Comparison of ENCODE assay signal across 17 cellular contexts in the genomic region with DNA sequence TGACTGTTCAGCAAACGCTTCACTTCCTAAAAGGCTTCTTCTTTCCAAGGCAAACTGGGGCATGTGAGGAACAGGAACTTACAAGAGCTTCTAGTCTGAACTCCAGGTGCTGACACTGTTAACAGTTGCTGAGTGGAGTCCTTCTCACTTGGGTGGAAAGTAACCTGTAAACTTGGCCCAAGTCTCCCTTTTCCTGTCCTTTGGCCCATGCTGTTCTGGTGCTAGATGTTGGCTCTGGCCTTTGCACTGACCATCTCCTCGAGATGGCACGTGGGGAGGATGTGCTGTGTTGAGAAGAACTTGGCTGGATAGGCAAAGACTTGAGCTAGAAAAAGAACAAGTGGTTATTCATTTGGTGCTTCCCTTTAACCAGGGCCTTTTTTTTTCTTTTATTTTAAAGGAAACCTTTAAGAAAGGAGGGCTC. TPM values are rescaled to one million over a fixed set of nuclear protein-coding genes. Genes with fewer than 3 reads are reported as not detected.
DNase-seq lines count a peak whose midpoint lies in the region; ATAC-seq and TF ChIP-seq lines count a peak whose summit lies in the region.
"Had no signal": no experiment of that assay in that cellular context is flagged by ENCODE, and none has a peak within 500 bp of the region (broad histone marks: within the 10 kb centered on the region; RNA-seq: fewer than 3 reads in every experiment).

No MANE protein-coding gene starts in this region.

- TF ChIP-seq EP300 in esophagus muscularis mucosa (IDR thresholded peaks at IDR 0.05): no peak
- no peak for TF ChIP-seq EP300 in SK-N-SH (IDR thresholded peaks at IDR 0.05; ENCODE audit: borderline replicate concordance in 1 of 2, low read depth in 1 of 2, low read length in 1 of 2)

- 78% methylated on average over 3 of the region's 3 CpGs for WGBS in esophagus muscularis mucosa
- WGBS in SK-N-SH (ENCODE audit: low lambda C conversion rate): 100% methylated on average over 3 of the region's 3 CpGs

- CTCF ChIA-PET in activated CD8-positive, alpha-beta memory T cell treated with anti-CD3 and anti-CD28 coated beads, Interleukin-2, amount 10 ng/mL, durations not matched to agents 7 days and 5 days (lab: Charles Lee): interaction anchor here (1.0 to 1.3 kb wide), 2 partner anchors 20 to 99 kb away, joined by 3 to 4 read pairs; no protein-coding TSS in a partner anchor
- CTCF ChIA-PET in SK-N-SH (lab: Yijun Ruan, JAX): no interaction called here

- no peak overlapping the region for H3K4me2 ChIP-seq in SK-N-SH

- no peak overlapping the region for H3K4me3 Mint-ChIP-seq in activated CD8-positive, alpha-beta memory T cell treated with anti-CD3 and anti-CD28 coated beads, Interleukin-2, amount 10 ng/mL, durations not matched to agents 7 days and 5 days

- H3K9ac ChIP-seq in SK-N-SH: no peak overlapping the region

- no peak for DNase-seq in activated CD8-positive, alpha-beta memory T cell treated with anti-CD3 and anti-CD28 coated beads, Interleukin-2, amount 10 ng/mL, durations not matched to agents 7 days and 5 days
- no peak for DNase-seq in activated CD8-positive, alpha-beta memory T cell treated with anti-CD3 and anti-CD28 coated beads, Interleukin-2, amount 50 U/mL, for 4 hours
- DNase-seq in SKM-1 (lab: John Stamatoyannopoulos, UW; ENCODE audit: unreplicated experiment): peak; percentile 44
- no peak for DNase-seq in Right ventricle myocardium superior
- peak; percentile 61 for DNase-seq in superior temporal gyrus (ENCODE audit: extremely low spot score)
- DNase-seq in esophagus muscularis mucosa (ENCODE audit: extremely low spot score): no peak
- no peak for DNase-seq in NCI-H1436 treated with DMSO at 0.1 percent for 48 hours (lab: John Stamatoyannopoulos, UW)
- no peak for DNase-seq in SK-N-SH
- DNase-seq: activated CD4-positive, alpha-beta T cell treated with anti-CD3 and anti-CD28 coated beads for 4 hours; activated naive CD4-positive, alpha-beta T cell treated with anti-CD3 and anti-CD28 coated beads, Interleukin-2, amount 50 U/mL, for 16 hours; DMS53; erythroblast; hippocampal formation; KG1; lower lobe of right lung; NCI-H2029; NCI-H774 had no signal

- peaks cover 93% of the 10 kb centered on the region for H3K79me2 ChIP-seq in SK-N-SH (ENCODE audit: insufficient read depth)

- intact Hi-C loops in Right ventricle myocardium superior (cut with DNase I) (no loop called here), esophagus muscularis mucosa (cut with DNase I) (no loop called here)

- peaks cover 64% of the 10 kb centered on the region for H3K4me1 Mint-ChIP-seq in activated CD8-positive, alpha-beta memory T cell treated with anti-CD3 and anti-CD28 coated beads, Interleukin-2, amount 10 ng/mL, durations not matched to agents 7 days and 5 days

- H3K27me3 Mint-ChIP-seq in activated CD8-positive, alpha-beta memory T cell treated with anti-CD3 and anti-CD28 coated beads, Interleukin-2, amount 10 ng/mL, durations not matched to agents 7 days and 5 days: no peaks in the 10 kb centered on the region

- POLR2A ChIA-PET in SK-N-SH (lab: Yijun Ruan, JAX): no interaction called here

- H3F3A ChIP-seq in SK-N-SH (replicated peaks; ENCODE audit: insufficient read depth): peaks cover 5% of the 10 kb centered on the region

- H4K20me1 ChIP-seq in SK-N-SH (ENCODE audit: insufficient read depth): peaks cover 33% of the 10 kb centered on the region

- TF ChIP-seq POLR2A in esophagus muscularis mucosa (IDR thresholded peaks at IDR 0.05; ENCODE audit: low read depth): no peak

- no peaks in the 10 kb centered on the region for H3K9me3 Mint-ChIP-seq in activated CD8-positive, alpha-beta memory T cell treated with anti-CD3 and anti-CD28 coated beads, Interleukin-2, amount 10 ng/mL, durations not matched to agents 7 days and 5 days (ENCODE audit: low read depth)

- TF ChIP-seq RAD21 in SK-N-SH (IDR thresholded peaks at IDR 0.05; ENCODE audit: low read length): no peak

- H3K27me3 ChIP-seq in esophagus muscularis mucosa (no peaks in the 10 kb centered on the region), SK-N-SH (ENCODE audit: insufficient read depth) (no peaks in the 10 kb centered on the region)

- ATAC-seq in activated CD8-positive, alpha-beta memory T cell treated with anti-CD3 and anti-CD28 coated beads, Interleukin-2, amount 10 ng/mL, durations not matched to agents 7 days and 5 days: peak; percentile 26
- ATAC-seq in Right ventricle myocardium superior (ENCODE audit: poor library complexity): peak; percentile 32

- no peaks in the 10 kb centered on the region for H3K9me3 ChIP-seq in esophagus muscularis mucosa
- no peaks in the 10 kb centered on the region for H3K9me3 ChIP-seq in SK-N-SH
- H3K9me3 ChIP-seq: lower lobe of right lung had no signal

- H3K4me1 ChIP-seq in esophagus muscularis mucosa: peaks cover 11 to 47% (median 25%) of the 10 kb centered on the region in 4 donors
- peaks cover 11 to 35% of the 10 kb centered on the region in 2 experiments; a peak in 3 of 4 replicates for H3K4me1 ChIP-seq in SK-N-SH (ENCODE audit: control insufficient read depth in 1 of 2, insufficient read depth in 2 of 2, low read depth in 1 of 2, low read length in 1 of 2)

- no peak overlapping the region for H3K4me3 ChIP-seq in esophagus muscularis mucosa
- no peak overlapping the region for H3K4me3 ChIP-seq in SK-N-SH (ENCODE audit: low read depth in 2 of 2, low read length in 1 of 2)
- H3K4me3 ChIP-seq: lower lobe of right lung had no signal

- H3K9me2 ChIP-seq in SK-N-SH: no peaks in the 10 kb centered on the region

- TF ChIP-seq CTCF in esophagus muscularis mucosa (IDR thresholded peaks at IDR 0.05) (no peak), SK-N-SH (IDR thresholded peaks at IDR 0.05) (no peak)

- H3K36me3 Mint-ChIP-seq in activated CD8-positive, alpha-beta memory T cell treated with anti-CD3 and anti-CD28 coated beads, Interleukin-2, amount 10 ng/mL, durations not matched to agents 7 days and 5 days: peaks cover 46% of the 10 kb centered on the region

- H3K27ac ChIP-seq in esophagus muscularis mucosa (replicated peaks in 1 of 4) (peak overlapping the region in 1 of 4 donors; percentile 63), SK-N-SH (ENCODE audit: low read depth in 2 of 2, low read length in 1 of 2) (no peak overlapping the region)

- H2AFZ ChIP-seq in SK-N-SH (ENCODE audit: low read depth): no peak overlapping the region

- H3K36me3 ChIP-seq in esophagus muscularis mucosa: no peaks in the 10 kb centered on the region
- no peaks in the 10 kb centered on the region for H3K36me3 ChIP-seq in SK-N-SH (replicated peaks in 1 of 2; ENCODE audit: control insufficient read depth in 1 of 2, insufficient read depth in 2 of 2, low read length in 1 of 2)
- H3K36me3 ChIP-seq: lower lobe of right lung had no signal

- peak overlapping the region; percentile 47 for H3K27ac Mint-ChIP-seq in activated CD8-positive, alpha-beta memory T cell treated with anti-CD3 and anti-CD28 coated beads, Interleukin-2, amount 10 ng/mL, durations not matched to agents 7 days and 5 days

TF ChIP-seq in SK-N-SH, 30 proteins besides CTCF, POLR2A, EP300 and RAD21 (continues in another document):
- TF ChIP-seq, protein P1, sequence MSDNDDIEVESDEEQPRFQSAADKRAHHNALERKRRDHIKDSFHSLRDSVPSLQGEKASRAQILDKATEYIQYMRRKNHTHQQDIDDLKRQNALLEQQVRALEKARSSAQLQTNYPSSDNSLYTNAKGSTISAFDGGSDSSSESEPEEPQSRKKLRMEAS (IDR thresholded peaks at IDR 0.05; ENCODE audit: low read depth): no peak
- no peak for TF ChIP-seq NRF1 (IDR thresholded peaks at IDR 0.05; ENCODE audit: low read depth, low read length)
- no peak for TF ChIP-seq SIN3A (IDR thresholded peaks at IDR 0.05; ENCODE audit: borderline replicate concordance, low read depth, low read length)
- no peak for TF ChIP-seq GABPA (IDR thresholded peaks at IDR 0.05; ENCODE audit: low read depth)
- TF ChIP-seq SMC3 (IDR thresholded peaks at IDR 0.05; ENCODE audit: low read depth, low read length): no peak
- TF ChIP-seq JUND (IDR thresholded peaks at IDR 0.05): no peak
- TF ChIP-seq, protein P2, sequence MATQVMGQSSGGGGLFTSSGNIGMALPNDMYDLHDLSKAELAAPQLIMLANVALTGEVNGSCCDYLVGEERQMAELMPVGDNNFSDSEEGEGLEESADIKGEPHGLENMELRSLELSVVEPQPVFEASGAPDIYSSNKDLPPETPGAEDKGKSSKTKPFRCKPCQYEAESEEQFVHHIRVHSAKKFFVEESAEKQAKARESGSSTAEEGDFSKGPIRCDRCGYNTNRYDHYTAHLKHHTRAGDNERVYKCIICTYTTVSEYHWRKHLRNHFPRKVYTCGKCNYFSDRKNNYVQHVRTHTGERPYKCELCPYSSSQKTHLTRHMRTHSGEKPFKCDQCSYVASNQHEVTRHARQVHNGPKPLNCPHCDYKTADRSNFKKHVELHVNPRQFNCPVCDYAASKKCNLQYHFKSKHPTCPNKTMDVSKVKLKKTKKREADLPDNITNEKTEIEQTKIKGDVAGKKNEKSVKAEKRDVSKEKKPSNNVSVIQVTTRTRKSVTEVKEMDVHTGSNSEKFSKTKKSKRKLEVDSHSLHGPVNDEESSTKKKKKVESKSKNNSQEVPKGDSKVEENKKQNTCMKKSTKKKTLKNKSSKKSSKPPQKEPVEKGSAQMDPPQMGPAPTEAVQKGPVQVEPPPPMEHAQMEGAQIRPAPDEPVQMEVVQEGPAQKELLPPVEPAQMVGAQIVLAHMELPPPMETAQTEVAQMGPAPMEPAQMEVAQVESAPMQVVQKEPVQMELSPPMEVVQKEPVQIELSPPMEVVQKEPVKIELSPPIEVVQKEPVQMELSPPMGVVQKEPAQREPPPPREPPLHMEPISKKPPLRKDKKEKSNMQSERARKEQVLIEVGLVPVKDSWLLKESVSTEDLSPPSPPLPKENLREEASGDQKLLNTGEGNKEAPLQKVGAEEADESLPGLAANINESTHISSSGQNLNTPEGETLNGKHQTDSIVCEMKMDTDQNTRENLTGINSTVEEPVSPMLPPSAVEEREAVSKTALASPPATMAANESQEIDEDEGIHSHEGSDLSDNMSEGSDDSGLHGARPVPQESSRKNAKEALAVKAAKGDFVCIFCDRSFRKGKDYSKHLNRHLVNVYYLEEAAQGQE (IDR thresholded peaks at IDR 0.05; ENCODE audit: low read depth, low read length): no peak

RNA-seq across cellular contexts. Expression of a gene that starts 53.6 kb away (rescaled TPM):
- 10 to 100 TPM; 74.3 to 80.5 TPM for total RNA-seq in activated CD8-positive, alpha-beta memory T cell treated with anti-CD3 and anti-CD28 coated beads, Interleukin-2, amount 10 ng/mL, durations not matched to agents 7 days and 5 days
- total RNA-seq in Right ventricle myocardium superior: 6.7 TPM
- total RNA-seq in esophagus muscularis mucosa: 10 to 100 TPM in 2 of 4 donors, 1 to 10 TPM in 2; 8.3 to 14.1 (median 10.5) TPM
- 4.5 and 4.7 TPM in 2 replicates for polyA plus RNA-seq in SK-N-SH (2012; rRNA removed)
- 5.0 and 5.4 TPM in 2 replicates for polyA plus RNA-seq in SK-N-SH (2012; cell fraction: cytosol; rRNA removed)
- polyA plus RNA-seq in SK-N-SH (2012; cell fraction: nucleus; rRNA removed): 5.6 and 8.6 TPM in 2 replicates

Comparison
In these comparisons a context has a peak if more than half of its experiments do, and no peak if none do; other contexts are left out.
1. DNase-seq: peak in SKM-1 (single experiment) and superior temporal gyrus (single experiment); none in activated CD8-positive, alpha-beta memory T cell treated with anti-CD3 and anti-CD28 coated beads, Interleukin-2, amount 10 ng/mL, durations not matched to agents 7 days and 5 days (single experiment), activated CD8-positive, alpha-beta memory T cell treated with anti-CD3 and anti-CD28 coated beads, Interleukin-2, amount 50 U/mL, for 4 hours (single experiment), Right ventricle myocardium superior (single experiment), esophagus muscularis mucosa (single experiment), NCI-H1436 treated with DMSO at 0.1 percent for 48 hours (single experiment) and SK-N-SH (single experiment).